ENCODE assay signal across 22 cellular contexts in the genomic region with DNA sequence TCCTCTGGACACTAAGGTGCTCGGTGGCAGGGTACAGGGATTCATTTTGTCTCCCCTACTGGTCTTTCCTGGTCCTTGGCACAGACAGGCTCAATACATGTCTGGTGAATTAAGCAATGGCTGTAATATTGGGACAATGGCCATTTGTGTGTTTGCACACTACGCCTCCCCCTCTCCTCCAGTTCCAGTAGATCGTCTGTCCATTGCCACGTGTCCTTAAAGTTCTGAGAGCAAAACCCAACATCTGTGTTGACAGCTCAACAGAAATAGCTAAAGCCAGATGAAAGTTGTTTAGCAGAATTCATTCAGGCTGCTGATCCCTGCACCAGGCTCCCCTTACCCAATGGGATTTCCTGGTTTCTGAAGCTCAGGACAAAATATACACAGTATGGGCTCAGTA. TPM values are rescaled to one million over a fixed set of nuclear protein-coding genes. Genes with fewer than 3 reads are reported as not detected.
DNase-seq lines count a peak whose midpoint lies in the region; ATAC-seq, FAIRE-seq and TF ChIP-seq lines count a peak whose summit lies in the region.
"Had no signal": no experiment of that assay in that cellular context is flagged by ENCODE, and none has a peak within 500 bp of the region (broad histone marks: within the 10 kb centered on the region; RNA-seq: fewer than 3 reads in every experiment).

No MANE protein-coding gene starts in this region.

- no peak for TF ChIP-seq POLR2A in heart left ventricle (IDR thresholded peaks at IDR 0.05)

- H3K36me3 ChIP-seq in GM23248 (ENCODE audit: low read depth): no peaks in the 10 kb centered on the region
- no peaks in the 10 kb centered on the region for H3K36me3 ChIP-seq in heart left ventricle
- H3K36me3 ChIP-seq: BE2C, Peyer's patch had no signal

- peaks cover 7% of the 10 kb centered on the region for H3K27me3 ChIP-seq in CD4-positive, alpha-beta T cell (ENCODE audit: control insufficient read depth, insufficient read depth, low read length)
- H3K27me3 ChIP-seq in GM23248 (replicated peaks; ENCODE audit: insufficient read depth): peaks cover 19% of the 10 kb centered on the region
- peaks cover 0 to 5% (median 0%) of the 10 kb centered on the region in 9 donors for H3K27me3 ChIP-seq in heart left ventricle
- H3K27me3 ChIP-seq: BE2C, Peyer's patch had no signal

- peaks cover 4% of the 10 kb centered on the region for H3K9me3 ChIP-seq in CD4-positive, alpha-beta T cell (ENCODE audit: control insufficient read depth, low read length)
- H3K9me3 ChIP-seq in GM23248 (ENCODE audit: low read depth) (no peaks in the 10 kb centered on the region), heart left ventricle (peaks cover 0 to 5% (median 0%) of the 10 kb centered on the region in 12 donors)
- H3K9me3 ChIP-seq: BE2C, Peyer's patch had no signal

- H3K36me3 Mint-ChIP-seq in CD4-positive, alpha-beta T cell (ENCODE audit: low read depth): no peaks in the 10 kb centered on the region
- H3K36me3 Mint-ChIP-seq: CD4-positive, CD25-positive, alpha-beta regulatory T cell had no signal

- no peak overlapping the region for H3K4me3 ChIP-seq in GM23248
- no peak overlapping the region for H3K4me3 ChIP-seq in heart left ventricle
- H3K4me3 ChIP-seq: Peyer's patch had no signal

- H3K27me3 Mint-ChIP-seq in CD4-positive, alpha-beta T cell: peaks cover 12% of the 10 kb centered on the region

- no peaks in the 10 kb centered on the region for H3K4me1 Mint-ChIP-seq in CD4-positive, alpha-beta T cell (ENCODE audit: low read depth)
- H3K4me1 Mint-ChIP-seq: CD4-positive, CD25-positive, alpha-beta regulatory T cell had no signal

- no peaks in the 10 kb centered on the region for H3K79me2 ChIP-seq in GM23248 (ENCODE audit: insufficient read depth)

- WGBS in GM23248 (ENCODE audit: low coverage in 1 of 2, low lambda C conversion rate in 2 of 2, missing lambda C conversion rate in 2 of 2), 2 experiments: 18 to 22% methylated on average over 4 of the region's 4 CpGs
- WGBS in heart left ventricle, 4 donors: 66 to 73% (median 68%) methylated on average over 4 of the region's 4 CpGs

- H3K27ac ChIP-seq in substantia nigra (ENCODE audit: low read depth, low read length, poor library complexity, severe bottlenecking): peak overlapping the region; percentile 73
- no peak overlapping the region for H3K27ac ChIP-seq in CD4-positive, alpha-beta T cell (ENCODE audit: low read depth, low read length)
- H3K27ac ChIP-seq in GM23248: no peak overlapping the region
- no peak overlapping the region for H3K27ac ChIP-seq in heart left ventricle
- H3K27ac ChIP-seq: Peyer's patch had no signal

- CTCF ChIA-PET in CD4-positive, alpha-beta T cell (lab: Charles Lee): no interaction called here

- no peak overlapping the region for H3K9ac ChIP-seq in GM23248

- POLR2A ChIA-PET in CD4-positive, alpha-beta T cell (lab: Charles Lee): no interaction called here

- H3F3A ChIP-seq in GM23248 (ENCODE audit: insufficient read depth): no peaks in the 10 kb centered on the region

- peak in 32 of 56 donors; percentile 8 to 75 (median 37) for DNase-seq in amygdala (lab: John Stamatoyannopoulos, UW)
- peak in 37 of 42 donors; percentile 10 to 83 (median 55) for DNase-seq in head of caudate nucleus
- peak; percentile 55 for DNase-seq in medulla oblongata (ENCODE audit: extremely low spot score)
- peak in 26 of 49 donors; percentile 4 to 68 (median 28) for DNase-seq in substantia nigra (lab: John Stamatoyannopoulos, UW)
- no peak for DNase-seq in GM19239 (ENCODE audit: insufficient read length, low spot score)
- no peak for DNase-seq in CD4-positive, alpha-beta T cell
- no peak for DNase-seq in GM23248
- no peak for DNase-seq in heart left ventricle
- DNase-seq: BE2C; Caco-2; CD4-positive, CD25-positive, alpha-beta regulatory T cell; GOT3; NCI-H1092 treated with DMSO at 0.1 percent for 48 hours; NCI-H146; NCI-H2029 treated with DMSO at 0.1 percent for 48 hours; NCI-H2171 treated with DMSO at 0.1 percent for 48 hours; NCI-H446 treated with DMSO at 0.1 percent for 48 hours; NCI-H69; Peyer's patch had no signal

- no peak overlapping the region for H2AFZ ChIP-seq in GM23248

- no peaks in the 10 kb centered on the region for H3K9me2 ChIP-seq in GM23248 (ENCODE audit: insufficient read depth)

- no peak for ATAC-seq in CD4-positive, alpha-beta T cell (ENCODE audit: poor library complexity)
- ATAC-seq in heart left ventricle: no peak
- ATAC-seq: HCT116 had no signal

- no peak for FAIRE-seq in GM19239 (lab: Jason Lieb, UNC)
- FAIRE-seq: G401.6 had no signal

- no peaks in the 10 kb centered on the region for H3K9me3 Mint-ChIP-seq in CD4-positive, alpha-beta T cell

- in situ Hi-C loops in GM23248 (cut with MboI): no loop called here

- H3K4me2 ChIP-seq in GM23248 (ENCODE audit: unreplicated experiment): no peak overlapping the region

- TF ChIP-seq CTCF in CD4-positive, alpha-beta T cell (IDR thresholded peaks at IDR 0.05): no peak
- no peak for TF ChIP-seq CTCF in heart left ventricle (IDR thresholded peaks at IDR 0.05)

- intact Hi-C loops in head of caudate nucleus (cut with DNase I): no loop called here
- intact Hi-C loops in CD4-positive, alpha-beta T cell (cut with DNase I, micrococcal nuclease): no loop called here
- intact Hi-C loops in heart left ventricle (cut with DNase I): no loop called here

- no peaks in the 10 kb centered on the region for H4K20me1 ChIP-seq in GM23248 (ENCODE audit: insufficient read depth)

- H3K27ac Mint-ChIP-seq in CD4-positive, alpha-beta T cell: no peak overlapping the region
- H3K27ac Mint-ChIP-seq: CD4-positive, CD25-positive, alpha-beta regulatory T cell had no signal

- H3K4me1 ChIP-seq in GM23248 (ENCODE audit: insufficient read depth) (no peaks in the 10 kb centered on the region), heart left ventricle (no peaks in the 10 kb centered on the region)
- H3K4me1 ChIP-seq: BE2C, Peyer's patch had no signal

- no peak overlapping the region for H3K4me3 Mint-ChIP-seq in CD4-positive, alpha-beta T cell
- H3K4me3 Mint-ChIP-seq: CD4-positive, CD25-positive, alpha-beta regulatory T cell had no signal

RNA-seq across cellular contexts. Expression of gene FABP1, which starts 9.0 kb away (rescaled TPM):
- not detected for total RNA-seq in CD4-positive, alpha-beta T cell
- not detected in 2 replicates for total RNA-seq in GM23248 (2014; rRNA removed; shearing (Covaris generic))
- polyA plus RNA-seq in GM23248 (2016; fragmentation: Nextera tagmentation; extraction: Ambion mirVana) (not detected in 2 replicates), heart left ventricle (1 to 10 TPM in 1 of 2 donors, under 1 TPM in 1; 0.99 to 1.2 TPM)
- not detected for total RNA-seq in heart left ventricle
- total RNA-seq: A172; CD4-positive, CD25-positive, alpha-beta regulatory T cell had no signal
- polyA plus RNA-seq: CD4-positive, CD25-positive, alpha-beta regulatory T cell had no signal

RNA-seq across cellular contexts. Expression of gene THNSL2, which starts 33.3 kb away (rescaled TPM):
- total RNA-seq in CD4-positive, alpha-beta T cell: under 1 TPM; 0.39 to 0.85 TPM
- 12.0 and 22.2 TPM in 2 replicates for total RNA-seq in GM23248 (2014; rRNA removed; shearing (Covaris generic))
- 25.3 and 26.3 TPM in 2 replicates for polyA plus RNA-seq in GM23248 (2016; fragmentation: Nextera tagmentation; extraction: Ambion mirVana)
- total RNA-seq in heart left ventricle: 10 to 100 TPM in 8 of 9 donors, 1 to 10 TPM in 1; 2.4 to 45.0 (median 17.0) TPM
- polyA plus RNA-seq in heart left ventricle: 10 to 100 TPM in 1 of 2 donors, 1 to 10 TPM in 1; 9.6 to 19.7 TPM

Comparison
In these comparisons a context has a peak if more than half of its experiments do, and no peak if none do; other contexts are left out.
1. DNase-seq: peak in amygdala (32 of 56), head of caudate nucleus (37 of 42), medulla oblongata (single experiment) and substantia nigra (26 of 49); none in GM19239 (single experiment), CD4-positive, alpha-beta T cell (0 of 10), GM23248 (single experiment) and heart left ventricle (0 of 5).